Comparison of ENCODE assay signal across 8 cellular contexts in genomic region chr13:101144808-101145419, GRCh38.
A peak's percentile ranks its signal among the peaks of the same experiment; 100 is the strongest.
DNase-seq lines count a peak whose midpoint lies in the region; ATAC-seq and TF ChIP-seq lines count a peak whose summit lies in the region.

No MANE protein-coding gene starts in this region.

- no peaks in the 10 kb centered on the region for H3K9me3 Mint-ChIP-seq in stimulated activated memory B cell treated with anti-CD40 and anti-IgM and Interleukin-4, amounts not matched to agents 10 μg/mL and 1 μg/mL and 100 μg/mL, for 72 hours

- no peaks in the 10 kb centered on the region for H3K4me1 Mint-ChIP-seq in stimulated activated memory B cell treated with anti-CD40 and anti-IgM and Interleukin-4, amounts not matched to agents 10 μg/mL and 1 μg/mL and 100 μg/mL, for 72 hours

- no peaks in the 10 kb centered on the region for H3K36me3 Mint-ChIP-seq in stimulated activated memory B cell treated with anti-CD40 and anti-IgM and Interleukin-4, amounts not matched to agents 10 μg/mL and 1 μg/mL and 100 μg/mL, for 72 hours

- H3K27ac Mint-ChIP-seq in stimulated activated memory B cell treated with anti-CD40 and anti-IgM and Interleukin-4, amounts not matched to agents 10 μg/mL and 1 μg/mL and 100 μg/mL, for 72 hours: no peak overlapping the region

- peak; percentile 84 for ATAC-seq in GM18909 (IDR thresholded peaks at IDR 0.05; ENCODE audit: poor library complexity, unreplicated experiment)
- ATAC-seq in HG03378 (IDR thresholded peaks at IDR 0.05; ENCODE audit: unreplicated experiment): peak; percentile 89
- ATAC-seq in GM19324 (IDR thresholded peaks at IDR 0.05; ENCODE audit: low FRiP score, unreplicated experiment): no peak
- ATAC-seq in stimulated activated memory B cell treated with anti-CD40 and anti-IgM and Interleukin-4, amounts not matched to agents 10 μg/mL and 1 μg/mL and 100 μg/mL, for 72 hours: no peak

- no peak overlapping the region for H3K4me3 Mint-ChIP-seq in stimulated activated memory B cell treated with anti-CD40 and anti-IgM and Interleukin-4, amounts not matched to agents 10 μg/mL and 1 μg/mL and 100 μg/mL, for 72 hours

- H3K27me3 Mint-ChIP-seq in stimulated activated memory B cell treated with anti-CD40 and anti-IgM and Interleukin-4, amounts not matched to agents 10 μg/mL and 1 μg/mL and 100 μg/mL, for 72 hours: peaks cover 39% of the 10 kb centered on the region

- no peak overlapping the region for H3K4me3 ChIP-seq in cardiac fibroblast (replicated peaks in 1 of 2; ENCODE audit: low read depth in 2 of 2, low read length in 2 of 2)

- TF ChIP-seq CTCF in cardiac fibroblast (IDR thresholded peaks at IDR 0.05; ENCODE audit: low read depth, low read length): peak; percentile 47

- DNase-seq in DMS53 (lab: John Stamatoyannopoulos, UW): peak; percentile 43
- peak; percentile 40 for DNase-seq in NCI-H82 treated with DMSO at 0.1 percent for 48 hours (lab: John Stamatoyannopoulos, UW; ENCODE audit: unreplicated experiment)
- peak; percentile 73 to 79 for DNase-seq in cardiac fibroblast (ENCODE audit: low read depth in 2 of 2)
- peak; percentile 71 to 83 for DNase-seq in lung microvascular endothelial cell (ENCODE audit: low read depth in 2 of 2)

Comparison
In these comparisons a context has a peak if more than half of its experiments do, and no peak if none do; other contexts are left out.
1. ATAC-seq: peak in GM18909 (single experiment) and HG03378 (single experiment); none in GM19324 (single experiment) and stimulated activated memory B cell treated with anti-CD40 and anti-IgM and Interleukin-4, amounts not matched to agents 10 μg/mL and 1 μg/mL and 100 μg/mL, for 72 hours (single experiment).
2. Peak in every context shown above with its lines, with median percentiles within 50 percentile points of each other: DNase-seq.